Comparison of ENCODE assay signal across 17 cellular contexts in genomic region chr2:54520687-54521086, GRCh38.
DNase-seq lines count a peak whose midpoint lies in the region; ATAC-seq, FAIRE-seq and TF ChIP-seq lines count a peak whose summit lies in the region.
"Had no signal": no experiment of that assay in that cellular context is flagged by ENCODE, and none has a peak within 500 bp of the region (broad histone marks: within the 10 kb centered on the region; RNA-seq: fewer than 3 reads in every experiment).

No MANE protein-coding gene starts in this region.

- H3K27me3 Mint-ChIP-seq in activated CD8-positive, alpha-beta T cell treated with anti-CD3 and anti-CD28 coated beads, Interleukin-2, amount 10 ng/mL, durations not matched to agents 7 days and 5 days (ENCODE audit: low read depth): peaks cover 9% of the 10 kb centered on the region

- H3K4me2 ChIP-seq in fibroblast of lung (ENCODE audit: extremely low read depth, insufficient read depth, low read length): no peak overlapping the region

- TF ChIP-seq POLR2A in GM12891 (IDR thresholded peaks at IDR 0.05; ENCODE audit: low read depth, low read length): no peak

- no peak for ATAC-seq in activated CD8-positive, alpha-beta T cell treated with anti-CD3 and anti-CD28 coated beads, Interleukin-2, amount 10 ng/mL, durations not matched to agents 7 days and 5 days
- ATAC-seq: body of pancreas; naive thymus-derived CD4-positive, alpha-beta T cell; WTC11 had no signal

- H3K79me2 ChIP-seq in fibroblast of lung (ENCODE audit: control insufficient read depth, insufficient read depth, low read length): peaks cover 80% of the 10 kb centered on the region

- no peak overlapping the region for H2AFZ ChIP-seq in fibroblast of lung (ENCODE audit: low read length)

- H3K4me1 ChIP-seq in fibroblast of lung (ENCODE audit: control insufficient read depth, extremely low read depth, insufficient read depth, low read length): peaks cover 11% of the 10 kb centered on the region

- H3K9ac ChIP-seq in fibroblast of lung (ENCODE audit: insufficient read depth, low read length): no peak overlapping the region

- H3K4me1 Mint-ChIP-seq in activated CD8-positive, alpha-beta T cell treated with anti-CD3 and anti-CD28 coated beads, Interleukin-2, amount 10 ng/mL, durations not matched to agents 7 days and 5 days (ENCODE audit: low read depth): peaks cover 21% of the 10 kb centered on the region

- H3K9me3 ChIP-seq in fibroblast of lung (ENCODE audit: control insufficient read depth, insufficient read depth, low read depth, low read length): no peaks in the 10 kb centered on the region
- H3K9me3 ChIP-seq: body of pancreas had no signal

- POLR2A ChIA-PET in activated CD8-positive, alpha-beta T cell treated with anti-CD3 and anti-CD28 coated beads, Interleukin-2, amount 10 ng/mL, durations not matched to agents 7 days and 5 days (lab: Charles Lee): no interaction called here

- CTCF ChIA-PET in activated CD8-positive, alpha-beta T cell treated with anti-CD3 and anti-CD28 coated beads, Interleukin-2, amount 10 ng/mL, durations not matched to agents 7 days and 5 days (lab: Charles Lee): interaction anchor here (1.0 to 2.9 kb wide), 3 partner anchors 85 to 413 kb away, joined by 3 to 11 read pairs (median 8); no protein-coding TSS in a partner anchor

- DNase-seq in EH (ENCODE audit: low read depth): peak; percentile 99
- DNase-seq in RPMI7951 (ENCODE audit: low read depth): peak; percentile 92
- peak; percentile 72 to 97 for DNase-seq in fibroblast of lung (ENCODE audit: low read depth in 2 of 2)
- DNase-seq in skeletal muscle cell (ENCODE audit: low read depth): peak; percentile 80
- DNase-seq in COLO829 (ENCODE audit: low spot score): no peak
- no peak for DNase-seq in amygdala (lab: John Stamatoyannopoulos, UW)
- DNase-seq in GM12891 (ENCODE audit: insufficient read length, low spot score): no peak
- no peak for DNase-seq in activated CD8-positive, alpha-beta T cell treated with anti-CD3 and anti-CD28 coated beads, Interleukin-2, amount 10 ng/mL, durations not matched to agents 7 days and 5 days
- DNase-seq: activated T-cell treated with anti-CD3 and anti-CD28 coated beads, Interleukin-2, amount 50 U/mL, for 1 hour; body of pancreas; immature natural killer cell; naive thymus-derived CD4-positive, alpha-beta T cell; NCI-H69; SHP77; stimulated activated CD4-positive, alpha-beta T cell treated with anti-CD3 and anti-CD28 coated beads, Interleukin-12 subunit alpha, Interleukin-12 subunit beta, amount 100 ng/mL, for 4 hours; stimulated activated CD8-positive, alpha-beta memory T cell treated with anti-CD3 and anti-CD28 coated beads, Interleukin-4, amount 100 ng/mL, for 48 hours had no signal

- H3K4me3 ChIP-seq in fibroblast of lung (replicated peaks in 1 of 4; ENCODE audit: control extremely low read depth in 1 of 4, insufficient read depth in 1 of 4, low read depth in 3 of 4, low read length in 4 of 4) (no peak overlapping the region), skeletal muscle cell (ENCODE audit: low read depth, low read length) (no peak overlapping the region)
- H3K4me3 ChIP-seq: body of pancreas had no signal

- H3K9me3 Mint-ChIP-seq in activated CD8-positive, alpha-beta T cell treated with anti-CD3 and anti-CD28 coated beads, Interleukin-2, amount 10 ng/mL, durations not matched to agents 7 days and 5 days (ENCODE audit: insufficient read depth): no peaks in the 10 kb centered on the region
- H3K9me3 Mint-ChIP-seq: immature natural killer cell, WTC11 had no signal

- H3K4me3 Mint-ChIP-seq in activated CD8-positive, alpha-beta T cell treated with anti-CD3 and anti-CD28 coated beads, Interleukin-2, amount 10 ng/mL, durations not matched to agents 7 days and 5 days: no peak overlapping the region
- H3K4me3 Mint-ChIP-seq: immature natural killer cell; naive thymus-derived CD4-positive, alpha-beta T cell; WTC11 had no signal

- no peak overlapping the region for H3K27ac ChIP-seq in fibroblast of lung (ENCODE audit: insufficient read depth, low read length)

- no peak for FAIRE-seq in GM12891 (lab: Jason Lieb, UNC)

- TF ChIP-seq CTCF in fibroblast of lung (conservative IDR thresholded peaks at IDR 0.05 in 1 of 2, IDR thresholded peaks at IDR 0.05 in 1 of 2; ENCODE audit: low read depth in 1 of 2, low read length in 2 of 2): no peak

- no peak overlapping the region for H3K27ac Mint-ChIP-seq in activated CD8-positive, alpha-beta T cell treated with anti-CD3 and anti-CD28 coated beads, Interleukin-2, amount 10 ng/mL, durations not matched to agents 7 days and 5 days
- H3K27ac Mint-ChIP-seq: immature natural killer cell, WTC11 had no signal

- no peaks in the 10 kb centered on the region for H3K27me3 ChIP-seq in fibroblast of lung (ENCODE audit: control insufficient read depth, insufficient read depth, low read length)
- H3K27me3 ChIP-seq: body of pancreas had no signal

- no peaks in the 10 kb centered on the region for H3K36me3 Mint-ChIP-seq in activated CD8-positive, alpha-beta T cell treated with anti-CD3 and anti-CD28 coated beads, Interleukin-2, amount 10 ng/mL, durations not matched to agents 7 days and 5 days (ENCODE audit: low read depth)
- H3K36me3 Mint-ChIP-seq: immature natural killer cell; naive thymus-derived CD4-positive, alpha-beta T cell; WTC11 had no signal

- no peaks in the 10 kb centered on the region for H4K20me1 ChIP-seq in fibroblast of lung (ENCODE audit: control insufficient read depth, extremely low read depth, insufficient read depth, low read length)

- no peaks in the 10 kb centered on the region for H3K36me3 ChIP-seq in fibroblast of lung (ENCODE audit: control insufficient read depth, insufficient read depth, low read length)

TF ChIP-seq in GM12891, 5 proteins besides CTCF, POLR2A, EP300 and RAD21:
- no peak for TF ChIP-seq POLR2AphosphoS5 (IDR thresholded peaks at IDR 0.05; ENCODE audit: low read depth, low read length)
- no peak for TF ChIP-seq TAF1 (IDR thresholded peaks at IDR 0.05; ENCODE audit: low read depth, low read length)
- no peak for TF ChIP-seq PAX5 (IDR thresholded peaks at IDR 0.05; ENCODE audit: insufficient read depth, low read length, severe bottlenecking)
- TF ChIP-seq POU2F2 (IDR thresholded peaks at IDR 0.05; ENCODE audit: low read depth, low read length): no peak
- no peak for TF ChIP-seq SPI1 (IDR thresholded peaks at IDR 0.05; ENCODE audit: low read depth, low read length)

Comparison
In these comparisons a context has a peak if more than half of its experiments do, and no peak if none do; other contexts are left out.
1. DNase-seq: peak in EH (single experiment), RPMI7951 (single experiment), fibroblast of lung (2 of 2) and skeletal muscle cell (single experiment); none in COLO829 (single experiment), amygdala (0 of 56), GM12891 (single experiment) and activated CD8-positive, alpha-beta T cell treated with anti-CD3 and anti-CD28 coated beads, Interleukin-2, amount 10 ng/mL, durations not matched to agents 7 days and 5 days (single experiment).